Comparison of ENCODE assay signal across 36 cellular contexts in the genomic region with DNA sequence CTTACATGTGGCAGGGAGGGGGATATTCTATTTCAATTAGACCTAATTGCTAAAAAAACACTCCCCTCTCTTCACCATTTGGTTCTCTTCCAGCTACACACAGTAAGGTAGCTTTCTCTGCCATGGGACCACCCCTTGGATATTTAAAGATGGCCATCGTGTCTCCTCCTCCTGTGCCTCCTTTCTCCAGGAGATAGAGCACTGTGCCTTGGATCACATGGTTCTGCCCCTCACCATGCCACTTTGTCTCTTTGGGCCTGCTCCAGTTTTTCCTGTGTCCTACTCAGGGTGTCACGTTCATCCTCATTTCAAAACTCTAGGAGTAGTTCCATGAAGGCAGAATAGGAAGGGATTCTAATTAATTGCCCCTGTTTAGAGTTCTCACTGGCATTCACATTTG.
"Had no signal": no experiment of that assay in that cellular context is flagged by ENCODE, and none has a peak within 500 bp of the region (broad histone marks: within the 10 kb centered on the region; RNA-seq: fewer than 3 reads in every experiment).

No MANE protein-coding gene starts in this region.

- H3K9me3 Mint-ChIP-seq: activated B cell treated with CpG ODN at 0.5 μM for 24 hours; activated CD4-positive, alpha-beta T cell treated with anti-CD3 and anti-CD28 coated beads, Interleukin-2, amount 10 ng/mL, durations not matched to agents 24 days and 14 days; activated naive CD4-positive, alpha-beta T cell treated with anti-CD3 and anti-CD28 coated beads, Interleukin-2, amount 50 U/mL, for 24 hours; T-helper 1 cell treated with Interleukin-12 subunit alpha and Interleukin-12 subunit beta and Interleukin-4 antibody, amounts not matched to agents 30 μg/mL and 1 μg/mL, for 36 hours had no signal

- H3K27ac Mint-ChIP-seq: activated B cell treated with CpG ODN at 0.5 μM for 24 hours; activated CD4-positive, alpha-beta memory T cell treated with anti-CD3 and anti-CD28 coated beads, Interleukin-2, amount 10 ng/mL, durations not matched to agents 7 days and 5 days; activated CD4-positive, alpha-beta T cell treated with anti-CD3 and anti-CD28 coated beads, Interleukin-2, amount 10 ng/mL, durations not matched to agents 24 days and 14 days; activated CD8-positive, alpha-beta memory T cell treated with anti-CD3 and anti-CD28 coated beads, Interleukin-2, amount 10 ng/mL, durations not matched to agents 7 days and 5 days; activated CD8-positive, alpha-beta T cell treated with anti-CD3 and anti-CD28 coated beads, Interleukin-2, amount 10 ng/mL, durations not matched to agents 7 days and 5 days; activated naive CD4-positive, alpha-beta T cell treated with anti-CD3 and anti-CD28 coated beads, Interleukin-2, amount 10 ng/mL, durations not matched to agents 7 days and 5 days; activated naive CD4-positive, alpha-beta T cell treated with anti-CD3 and anti-CD28 coated beads, Interleukin-2, amount 50 U/mL, for 24 hours; activated naive CD8-positive, alpha-beta T cell; activated naive CD8-positive, alpha-beta T cell treated with anti-CD3 and anti-CD28 coated beads, Interleukin-2, amount 10 ng/mL, durations not matched to agents 7 days and 5 days; activated naive CD8-positive, alpha-beta T cell treated with anti-CD3 and anti-CD28 coated beads, Interleukin-2, amount 50 U/mL, for 24 hours; activated T-cell treated with anti-CD3 and anti-CD28 coated beads, Interleukin-2, amount 50 U/mL, for 24 hours; activated T-helper 2 cell treated with anti-CD3 and anti-CD28 coated beads, Interferon-gamma antibody, Interleukin-2, Interleukin-4, amounts not matched to agents 10 μg/mL and 5 μg/mL and 100 μg/mL, durations not matched to agents 14 hours and 24 hours and 36 hours; brain; T-helper 1 cell treated with Interleukin-12 subunit alpha and Interleukin-12 subunit beta and Interleukin-4 antibody, amounts not matched to agents 30 μg/mL and 1 μg/mL, for 36 hours; T-helper 2 cell treated with Interferon-gamma antibody and Interleukin-4, amounts not matched to agents 5 μg/mL and 100 μg/mL, for 36 hours had no signal

- ATAC-seq: activated CD8-positive, alpha-beta memory T cell treated with anti-CD3 and anti-CD28 coated beads, Interleukin-2, amount 10 ng/mL, durations not matched to agents 7 days and 5 days; activated CD8-positive, alpha-beta T cell treated with anti-CD3 and anti-CD28 coated beads, Interleukin-2, amount 10 ng/mL, durations not matched to agents 7 days and 5 days; activated naive CD8-positive, alpha-beta T cell treated with anti-CD3 and anti-CD28 coated beads, Interleukin-2, amount 50 U/mL, for 24 hours had no signal

- DNase-seq: activated B cell treated with CpG ODN at 0.5 μM for 24 hours; activated CD4-positive, alpha-beta memory T cell treated with anti-CD3 and anti-CD28 coated beads, Interleukin-2, amount 10 ng/mL, durations not matched to agents 7 days and 5 days; activated CD4-positive, alpha-beta T cell treated with anti-CD3 and anti-CD28 coated beads for 4 hours; activated CD4-positive, alpha-beta T cell treated with anti-CD3 and anti-CD28 coated beads, Interleukin-2, amount 10 ng/mL, durations not matched to agents 24 days and 14 days; activated CD4-positive, alpha-beta T cell treated with anti-CD3 and anti-CD28 coated beads, Interleukin-2, amount 50 U/mL, for 1 hour; activated CD4-positive, alpha-beta T cell treated with anti-CD3 and anti-CD28 coated beads, Interleukin-2, amount 50 U/mL, for 48 hours; activated CD4-positive, CD25-positive, alpha-beta regulatory T cell treated with anti-CD3 and anti-CD28 coated beads, Interleukin-2, amount 50 U/mL, for 72 hours; activated CD8-positive, alpha-beta memory T cell treated with anti-CD3 and anti-CD28 coated beads for 24 hours; activated CD8-positive, alpha-beta memory T cell treated with anti-CD3 and anti-CD28 coated beads, Interleukin-2, amount 10 ng/mL, durations not matched to agents 7 days and 5 days; activated CD8-positive, alpha-beta memory T cell treated with anti-CD3 and anti-CD28 coated beads, Interleukin-2, amount 50 U/mL, for 48 hours; activated CD8-positive, alpha-beta T cell treated with anti-CD3 and anti-CD28 coated beads, Interleukin-2, amount 10 ng/mL, durations not matched to agents 7 days and 5 days; activated effector memory CD4-positive, alpha-beta T cell treated with Interleukin-2 at 50 U/mL for 16 hours; activated gamma-delta T cell; activated naive CD4-positive, alpha-beta T cell treated with anti-CD3 and anti-CD28 coated beads, Interleukin-2, amount 10 ng/mL, durations not matched to agents 7 days and 5 days; activated naive CD4-positive, alpha-beta T cell treated with Interleukin-2 at 50 U/mL for 16 hours; activated naive CD8-positive, alpha-beta T cell treated with anti-CD3 and anti-CD28 coated beads, Interleukin-2, amount 10 ng/mL, durations not matched to agents 7 days and 5 days; activated naive CD8-positive, alpha-beta T cell treated with anti-CD3 and anti-CD28 coated beads, Interleukin-2, amount 50 U/mL, for 24 hours; activated T-cell treated with anti-CD3 and anti-CD28 coated beads, Interleukin-2, amount 50 U/mL, for 24 hours; activated T-cell treated with anti-CD3 and anti-CD28 coated beads, Interleukin-2, amount 50 U/mL, for 48 hours; amygdala; anterior cingulate cortex; cerebellar nuclear complex; T-helper 1 cell; T-helper 2 cell; T-helper 9 cell had no signal

- H3K36me3 Mint-ChIP-seq: activated CD8-positive, alpha-beta memory T cell treated with anti-CD3 and anti-CD28 coated beads, Interleukin-2, amount 10 ng/mL, durations not matched to agents 7 days and 5 days; activated naive CD4-positive, alpha-beta T cell treated with anti-CD3 and anti-CD28 coated beads, Interleukin-2, amount 10 ng/mL, durations not matched to agents 7 days and 5 days; activated naive CD4-positive, alpha-beta T cell treated with anti-CD3 and anti-CD28 coated beads, Interleukin-2, amount 50 U/mL, for 24 hours; activated naive CD8-positive, alpha-beta T cell; activated naive CD8-positive, alpha-beta T cell treated with anti-CD3 and anti-CD28 coated beads, Interleukin-2, amount 10 ng/mL, durations not matched to agents 7 days and 5 days; brain had no signal

- H3K27me3 Mint-ChIP-seq: activated B cell treated with CpG ODN at 0.5 μM for 24 hours; activated CD4-positive, alpha-beta memory T cell treated with anti-CD3 and anti-CD28 coated beads, Interleukin-2, amount 10 ng/mL, durations not matched to agents 7 days and 5 days; activated CD4-positive, alpha-beta T cell treated with anti-CD3 and anti-CD28 coated beads, Interleukin-2, amount 10 ng/mL, durations not matched to agents 24 days and 14 days; activated CD8-positive, alpha-beta memory T cell treated with anti-CD3 and anti-CD28 coated beads, Interleukin-2, amount 10 ng/mL, durations not matched to agents 7 days and 5 days; activated naive CD4-positive, alpha-beta T cell treated with anti-CD3 and anti-CD28 coated beads, Interleukin-2, amount 10 ng/mL, durations not matched to agents 7 days and 5 days; activated naive CD4-positive, alpha-beta T cell treated with anti-CD3 and anti-CD28 coated beads, Interleukin-2, amount 50 U/mL, for 24 hours; activated naive CD8-positive, alpha-beta T cell; activated naive CD8-positive, alpha-beta T cell treated with anti-CD3 and anti-CD28 coated beads, Interleukin-2, amount 10 ng/mL, durations not matched to agents 7 days and 5 days; activated naive CD8-positive, alpha-beta T cell treated with anti-CD3 and anti-CD28 coated beads, Interleukin-2, amount 50 U/mL, for 24 hours; activated T-cell treated with anti-CD3 and anti-CD28 coated beads, Interleukin-2, amount 50 U/mL, for 24 hours; central memory CD8-positive, alpha-beta T cell had no signal

- H3K4me1 Mint-ChIP-seq: activated B cell treated with CpG ODN at 0.5 μM for 24 hours; activated CD4-positive, alpha-beta memory T cell treated with anti-CD3 and anti-CD28 coated beads, Interleukin-2, amount 10 ng/mL, durations not matched to agents 7 days and 5 days; activated CD4-positive, alpha-beta T cell treated with anti-CD3 and anti-CD28 coated beads, Interleukin-2, amount 10 ng/mL, durations not matched to agents 24 days and 14 days; activated CD8-positive, alpha-beta memory T cell treated with anti-CD3 and anti-CD28 coated beads, Interleukin-2, amount 10 ng/mL, durations not matched to agents 7 days and 5 days; activated naive CD4-positive, alpha-beta T cell treated with anti-CD3 and anti-CD28 coated beads, Interleukin-2, amount 10 ng/mL, durations not matched to agents 7 days and 5 days; activated naive CD4-positive, alpha-beta T cell treated with anti-CD3 and anti-CD28 coated beads, Interleukin-2, amount 50 U/mL, for 24 hours; activated naive CD8-positive, alpha-beta T cell treated with anti-CD3 and anti-CD28 coated beads, Interleukin-2, amount 10 ng/mL, durations not matched to agents 7 days and 5 days; activated naive CD8-positive, alpha-beta T cell treated with anti-CD3 and anti-CD28 coated beads, Interleukin-2, amount 50 U/mL, for 24 hours; brain; central memory CD8-positive, alpha-beta T cell had no signal

- H3K4me3 ChIP-seq: cardiac muscle cell had no signal

- H3K27me3 ChIP-seq: cardiac muscle cell had no signal

- H3K36me3 ChIP-seq: cardiac muscle cell had no signal

- H3K27ac ChIP-seq: cardiac muscle cell, VCaP had no signal

- H3K4me3 Mint-ChIP-seq: activated B cell treated with CpG ODN at 0.5 μM for 24 hours; activated CD4-positive, alpha-beta memory T cell treated with anti-CD3 and anti-CD28 coated beads, Interleukin-2, amount 10 ng/mL, durations not matched to agents 7 days and 5 days; activated CD4-positive, alpha-beta T cell treated with anti-CD3 and anti-CD28 coated beads, Interleukin-2, amount 10 ng/mL, durations not matched to agents 24 days and 14 days; activated CD8-positive, alpha-beta memory T cell treated with anti-CD3 and anti-CD28 coated beads, Interleukin-2, amount 10 ng/mL, durations not matched to agents 7 days and 5 days; activated CD8-positive, alpha-beta T cell treated with anti-CD3 and anti-CD28 coated beads, Interleukin-2, amount 10 ng/mL, durations not matched to agents 7 days and 5 days; activated naive CD4-positive, alpha-beta T cell treated with anti-CD3 and anti-CD28 coated beads, Interleukin-2, amount 10 ng/mL, durations not matched to agents 7 days and 5 days; activated naive CD4-positive, alpha-beta T cell treated with anti-CD3 and anti-CD28 coated beads, Interleukin-2, amount 50 U/mL, for 24 hours; activated naive CD8-positive, alpha-beta T cell; activated naive CD8-positive, alpha-beta T cell treated with anti-CD3 and anti-CD28 coated beads, Interleukin-2, amount 10 ng/mL, durations not matched to agents 7 days and 5 days; activated naive CD8-positive, alpha-beta T cell treated with anti-CD3 and anti-CD28 coated beads, Interleukin-2, amount 50 U/mL, for 24 hours; activated T-cell treated with anti-CD3 and anti-CD28 coated beads, Interleukin-2, amount 50 U/mL, for 24 hours; brain; central memory CD8-positive, alpha-beta T cell; T-helper 1 cell treated with Interleukin-12 subunit alpha and Interleukin-12 subunit beta and Interleukin-4 antibody, amounts not matched to agents 30 μg/mL and 1 μg/mL, for 36 hours; T-helper 2 cell treated with Interferon-gamma antibody and Interleukin-4, amounts not matched to agents 5 μg/mL and 100 μg/mL, for 36 hours had no signal

- FAIRE-seq: bronchial epithelial cell, TTC549 had no signal
